10 cellular contexts compared by ENCODE assay signal in genomic region chr10:77589703-77590102, GRCh38. TPM values are rescaled to one million over a fixed set of nuclear protein-coding genes. Genes with fewer than 3 reads are reported as not detected.
DNase-seq lines count a peak whose midpoint lies in the region; TF ChIP-seq lines count a peak whose summit lies in the region.
"Not testable (repeated sequence)": the region's sequence is repeated elsewhere in the genome, so short reads cannot be mapped to it uniquely, and the experiment has no call there.
"Had no signal": no experiment of that assay in that cellular context is flagged by ENCODE, and none has a peak within 500 bp of the region (broad histone marks: within the 10 kb centered on the region; RNA-seq: fewer than 3 reads in every experiment).

No MANE protein-coding gene starts in this region.

- 90% methylated on average over 8 of the region's 8 CpGs for WGBS in esophagus muscularis mucosa
- WGBS in mesenchymal stem cell, result 91% methylated on average over 8 of the region's 8 CpGs
- WGBS in spleen, 5 donors, result 94 to 97% (median 95%) methylated on average over 8 of the region's 8 CpGs
- 77% methylated on average over 8 of the region's 8 CpGs; no CpG with 5 or more reads in 1 of the 2 donors for WGBS in testis, 2 donors
- WGBS in transverse colon (ENCODE audit: low coverage in 1 of 2), 2 donors, result 87 to 100% methylated on average over 1 to 8 of the region's 8 CpGs

- TF ChIP-seq CTCF in ascending aorta (IDR thresholded peaks at IDR 0.05); esophagus muscularis mucosa (IDR thresholded peaks at IDR 0.05); neural crest cell (conservative IDR thresholded peaks at IDR 0.05); spleen (IDR thresholded peaks at IDR 0.05 in 8 of 11, conservative IDR thresholded peaks at IDR 0.05 in 3 of 11); testis (IDR thresholded peaks at IDR 0.05); transverse colon (IDR thresholded peaks at IDR 0.05): not testable (repeated sequence)

- H3K4me1 ChIP-seq in ascending aorta (peaks cover 21 to 79% of the 10 kb centered on the region in 2 donors), esophagus muscularis mucosa (peaks cover 0 to 99% (median 89%) of the 10 kb centered on the region in 4 donors), mesenchymal stem cell (ENCODE audit: control insufficient read depth, insufficient read depth, low read depth, low read length) (peaks cover 13% of the 10 kb centered on the region), rectal smooth muscle tissue (ENCODE audit: control insufficient read depth, insufficient read depth, low read length) (peaks cover 40% of the 10 kb centered on the region), spleen (peaks cover 0 to 12% (median 3%) of the 10 kb centered on the region in 6 donors), transverse colon (peaks cover 10 to 31% (median 24%) of the 10 kb centered on the region in 4 donors)
- H3K4me1 ChIP-seq in testis, result not testable (repeated sequence)

- not testable (repeated sequence) for H3K4me3 ChIP-seq in ascending aorta; esophagus muscularis mucosa; mesenchymal stem cell (ENCODE audit: insufficient read depth in 1 of 2, low read depth in 1 of 2, low read length in 2 of 2); rectal smooth muscle tissue (ENCODE audit: low read length); spleen; transverse colon
- H3K4me3 ChIP-seq in testis, result peak overlapping the region in 1 of 2 donors; percentile 29

- H3K9ac ChIP-seq in mesenchymal stem cell (ENCODE audit: low read length); rectal smooth muscle tissue (ENCODE audit: low read length): not testable (repeated sequence)

- not testable (repeated sequence) for H4K8ac ChIP-seq in mesenchymal stem cell (ENCODE audit: low read length)

- H3K4me1 Mint-ChIP-seq in neural crest cell, result not testable (repeated sequence)

- H3K36me3 Mint-ChIP-seq in neural crest cell (ENCODE audit: low read depth), result not testable (repeated sequence)

- TF ChIP-seq EP300 in esophagus muscularis mucosa (IDR thresholded peaks at IDR 0.05); transverse colon (IDR thresholded peaks at IDR 0.05; ENCODE audit: low read depth): not testable (repeated sequence)

- intact Hi-C loops in ascending aorta (cut with DNase I), result loop anchor here (5.0 kb wide), 3 partner anchors 37 to 197 kb away; no protein-coding TSS in a partner anchor
- intact Hi-C loops in esophagus muscularis mucosa (cut with DNase I); spleen (cut with DNase I; ENCODE audit: low total_unique reads); testis (cut with DNase I; ENCODE audit: low total_unique reads); transverse colon (cut with DNase I; ENCODE audit: low total_unique reads): not testable (repeated sequence)

- H3K18ac ChIP-seq in mesenchymal stem cell (ENCODE audit: low read depth in 1 of 2, low read length in 2 of 2), result not testable (repeated sequence)

- not testable (repeated sequence) for H3K23ac ChIP-seq in mesenchymal stem cell (ENCODE audit: low read length in 2 of 2)

- H2BK12ac ChIP-seq in mesenchymal stem cell (ENCODE audit: low read length in 2 of 2), result peak overlapping the region in 1 of 2 experiments; percentile 26

- H2AK5ac ChIP-seq in mesenchymal stem cell (ENCODE audit: low read length, severe bottlenecking), result not testable (repeated sequence)

- H3K4me3 Mint-ChIP-seq in neural crest cell, result not testable (repeated sequence)

- H2BK5ac ChIP-seq in mesenchymal stem cell (ENCODE audit: low read depth, low read length, poor library complexity, severe bottlenecking), result not testable (repeated sequence)

- DNase-seq in ascending aorta (ENCODE audit: low spot score in 2 of 2); esophagus muscularis mucosa (ENCODE audit: extremely low spot score); mesenchymal stem cell; neural crest cell (ENCODE audit: low read depth, low spot score); transverse colon: not testable (repeated sequence)
- DNase-seq in spleen, result peak; percentile 15
- peak; percentile 51 for DNase-seq in testis

- peak overlapping the region; percentile 63 for H3K27ac Mint-ChIP-seq in neural crest cell (ENCODE audit: unreplicated experiment)

- H2BK15ac ChIP-seq in mesenchymal stem cell (ENCODE audit: low read depth, poor library complexity, severe bottlenecking), result peak overlapping the region; percentile 78

- peak overlapping the region; percentile 86 to 96 for H3K27ac ChIP-seq in ascending aorta
- H3K27ac ChIP-seq in esophagus muscularis mucosa (replicated peaks in 1 of 4), result peak overlapping the region; percentile 84 to 91 (median 86)
- H3K27ac ChIP-seq in mesenchymal stem cell (ENCODE audit: low read length, poor library complexity, severe bottlenecking); spleen; testis: not testable (repeated sequence)
- H3K27ac ChIP-seq in rectal smooth muscle tissue (ENCODE audit: low read depth, low read length), result peak overlapping the region; percentile 82
- peak overlapping the region in 3 of 4 donors; percentile 76 to 83 (median 81) for H3K27ac ChIP-seq in transverse colon

- H3K14ac ChIP-seq in mesenchymal stem cell (ENCODE audit: low read length in 2 of 2), result not testable (repeated sequence)

- in situ Hi-C loops in transverse colon (cut with MboI; ENCODE audit: low pct_ligation_motif_present in 1 of 4, low pct_unique_long_range_greater_than_20kb in 1 of 4, low sequenced_read_pairs in 3 of 4), result not testable (repeated sequence)

- not testable (repeated sequence) for H3K27me3 ChIP-seq in ascending aorta; esophagus muscularis mucosa; mesenchymal stem cell (ENCODE audit: control insufficient read depth in 1 of 2, insufficient read depth in 1 of 2, low read length in 2 of 2); rectal smooth muscle tissue (ENCODE audit: control insufficient read depth, insufficient read depth, low read length); spleen (replicated peaks in 1 of 7); testis; transverse colon

- H2AFZ ChIP-seq in mesenchymal stem cell (ENCODE audit: low read depth, low read length), result not testable (repeated sequence)

- not testable (repeated sequence) for TF ChIP-seq POLR2A in esophagus muscularis mucosa (IDR thresholded peaks at IDR 0.05; ENCODE audit: low read depth); spleen (IDR thresholded peaks at IDR 0.05); testis (IDR thresholded peaks at IDR 0.05); transverse colon (IDR thresholded peaks at IDR 0.05)

- not testable (repeated sequence) for H2BK120ac ChIP-seq in mesenchymal stem cell (ENCODE audit: low read depth, low read length)

- not testable (repeated sequence) for H3K4ac ChIP-seq in mesenchymal stem cell (ENCODE audit: low read depth in 1 of 2, low read length in 2 of 2)

- H3K79me1 ChIP-seq in mesenchymal stem cell (replicated peaks; ENCODE audit: low read length, poor library complexity, severe bottlenecking), result peaks cover 27% of the 10 kb centered on the region

- not testable (repeated sequence) for H3K9me3 ChIP-seq in ascending aorta; esophagus muscularis mucosa; mesenchymal stem cell (ENCODE audit: control insufficient read depth, low read length); spleen; testis; transverse colon

- H3K36me3 ChIP-seq in ascending aorta; esophagus muscularis mucosa; mesenchymal stem cell (ENCODE audit: control insufficient read depth in 1 of 2, insufficient read depth in 2 of 2, low read depth in 1 of 2, low read length in 2 of 2); rectal smooth muscle tissue (ENCODE audit: control insufficient read depth, insufficient read depth, low read length); spleen; testis (ENCODE audit: low read depth, missing control alignments); transverse colon: not testable (repeated sequence)

- H3K27me3 Mint-ChIP-seq in neural crest cell (ENCODE audit: low read depth), result not testable (repeated sequence)

- not testable (repeated sequence) for H4K91ac ChIP-seq in mesenchymal stem cell (ENCODE audit: low read length)

- H3K4me2 ChIP-seq in mesenchymal stem cell (ENCODE audit: low read length, poor library complexity, severe bottlenecking), result not testable (repeated sequence)

- not testable (repeated sequence) for H3K9me3 Mint-ChIP-seq in neural crest cell

RNA-seq across cellular contexts. Expression of gene KCNMA1, which starts 47.9 kb away (rescaled TPM):
- total RNA-seq in ascending aorta (28.6 TPM), esophagus muscularis mucosa (100 to 1,000 TPM; 146 to 300 (median 265) TPM), neural crest cell (0.93 and 1.7 TPM in 2 replicates), spleen (100 to 1,000 TPM in 2 of 7 donors, 10 to 100 TPM in 5; 39.6 to 114 (median 63.6) TPM), testis (10 to 100 TPM; 13.6 to 24.7 TPM), transverse colon (100 to 1,000 TPM in 2 of 4 donors, 10 to 100 TPM in 2; 68.4 to 170 (median 119) TPM)
- 21.9 TPM for polyA plus RNA-seq in mesenchymal stem cell (2013, experiment 1 of 2)
- 21.7 TPM for polyA plus RNA-seq in mesenchymal stem cell (2013, experiment 2 of 2)
- polyA plus RNA-seq in spleen (10 to 100 TPM in 1 of 3 donors, 1 to 10 TPM in 2; 9.3 to 21.7 (median 10.0) TPM), testis (ENCODE audit: insufficient read depth, low read depth, low replicate concordance) (36.1 TPM)
- total RNA-seq: CD4-positive, alpha-beta T cell had no signal
- polyA plus RNA-seq: CD8-positive, alpha-beta memory T cell had no signal
